17 cellular contexts compared by ENCODE assay signal in genomic region chr1:181014431-181015257, GRCh38. TPM values are rescaled to one million over a fixed set of nuclear protein-coding genes. Genes with fewer than 3 reads are reported as not detected.
DNase-seq lines count a peak whose midpoint lies in the region; ATAC-seq, FAIRE-seq and TF ChIP-seq lines count a peak whose summit lies in the region.
"Had no signal": no experiment of that assay in that cellular context is flagged by ENCODE, and none has a peak within 500 bp of the region (broad histone marks: within the 10 kb centered on the region; RNA-seq: fewer than 3 reads in every experiment).

No MANE protein-coding gene starts in this region.

- ATAC-seq in HG02610 (IDR thresholded peaks at IDR 0.05; ENCODE audit: unreplicated experiment), result peak; percentile 80
- no peak for ATAC-seq in GM23338
- ATAC-seq: mucosa of descending colon had no signal

- H3K4me3 ChIP-seq in GM23338 (no peak overlapping the region), testis (no peak overlapping the region)
- H3K4me3 ChIP-seq: coronary artery, mucosa of descending colon, prostate gland had no signal

- H3K9me2 ChIP-seq in GM23338 (ENCODE audit: insufficient read depth), result no peaks in the 10 kb centered on the region

- H3K27ac Mint-ChIP-seq in T-helper 2 cell treated with Interferon-gamma antibody and Interleukin-4, amounts not matched to agents 5 μg/mL and 100 μg/mL, for 36 hours, result no peak overlapping the region
- H3K27ac Mint-ChIP-seq in GM23338, result no peak overlapping the region
- H3K27ac Mint-ChIP-seq: CD8-positive, alpha-beta T cell; IgD-negative memory B cell had no signal

- DNase-seq in CD1c-positive myeloid dendritic cell (ENCODE audit: extremely low spot score), result peak; percentile 45
- no peak for DNase-seq in GM12891 (ENCODE audit: insufficient read length, low spot score)
- DNase-seq in T-helper 2 cell treated with Interferon-gamma antibody and Interleukin-4, amounts not matched to agents 5 μg/mL and 100 μg/mL, for 36 hours (ENCODE audit: low spot score), result peak; percentile 55
- DNase-seq in NCI-H2196 (lab: John Stamatoyannopoulos, UW; ENCODE audit: unreplicated experiment), result no peak
- no peak for DNase-seq in retina
- DNase-seq in GM23338 (ENCODE audit: low spot score), result no peak
- no peak for DNase-seq in testis
- DNase-seq: amniotic stem cell; CD8-positive, alpha-beta T cell; immature natural killer cell; mucosa of descending colon; NK-92 treated with Interleukin-12 subunit alpha and Interleukin-12 subunit beta, amount 100 ng/mL, for 24 hours; stimulated activated CD4-positive, alpha-beta T cell treated with anti-CD3 and anti-CD28 coated beads, Interleukin-4, amount 100 ng/mL, for 1 hour had no signal

- TF ChIP-seq CTCF in GM23338 (conservative IDR thresholded peaks at IDR 0.05; ENCODE audit: low read depth in 2 of 2) (no peak), testis (IDR thresholded peaks at IDR 0.05) (no peak)

- H3K4me3 Mint-ChIP-seq in T-helper 2 cell treated with Interferon-gamma antibody and Interleukin-4, amounts not matched to agents 5 μg/mL and 100 μg/mL, for 36 hours, result no peak overlapping the region
- no peak overlapping the region for H3K4me3 Mint-ChIP-seq in GM23338
- H3K4me3 Mint-ChIP-seq: CD8-positive, alpha-beta T cell; IgD-negative memory B cell; immature natural killer cell had no signal

- peak; percentile 51 for FAIRE-seq in GM12891 (lab: Jason Lieb, UNC)

- WGBS in testis, 2 donors, result 67 to 72% methylated on average over 2 of the region's 2 CpGs

- H3K4me1 ChIP-seq in GM23338 (ENCODE audit: insufficient read depth) (peaks cover 35% of the 10 kb centered on the region), testis (no peaks in the 10 kb centered on the region)
- H3K4me1 ChIP-seq: prostate gland had no signal

- H3K79me2 ChIP-seq in GM23338 (replicated peaks; ENCODE audit: insufficient read depth), result peaks cover 100% of the 10 kb centered on the region

- H3K4me1 Mint-ChIP-seq in T-helper 2 cell treated with Interferon-gamma antibody and Interleukin-4, amounts not matched to agents 5 μg/mL and 100 μg/mL, for 36 hours (ENCODE audit: low read depth), result peaks cover 38% of the 10 kb centered on the region
- peaks cover 24% of the 10 kb centered on the region for H3K4me1 Mint-ChIP-seq in GM23338

- no peak overlapping the region for H3K4me2 ChIP-seq in GM23338

- H3K27ac ChIP-seq in GM23338 (ENCODE audit: low read depth) (no peak overlapping the region), testis (no peak overlapping the region)
- H3K27ac ChIP-seq: coronary artery, prostate gland had no signal

- no peaks in the 10 kb centered on the region for H3K27me3 Mint-ChIP-seq in T-helper 2 cell treated with Interferon-gamma antibody and Interleukin-4, amounts not matched to agents 5 μg/mL and 100 μg/mL, for 36 hours (ENCODE audit: low read depth)
- H3K27me3 Mint-ChIP-seq in GM23338 (ENCODE audit: insufficient read depth, low read depth, poor library complexity), result no peaks in the 10 kb centered on the region
- H3K27me3 Mint-ChIP-seq: IgD-negative memory B cell had no signal

- H3K9me3 ChIP-seq in testis, result no peaks in the 10 kb centered on the region
- H3K9me3 ChIP-seq: mucosa of descending colon, prostate gland had no signal

- peaks cover 22% of the 10 kb centered on the region for H3K36me3 Mint-ChIP-seq in T-helper 2 cell treated with Interferon-gamma antibody and Interleukin-4, amounts not matched to agents 5 μg/mL and 100 μg/mL, for 36 hours (ENCODE audit: low read depth)
- H3K36me3 Mint-ChIP-seq in GM23338 (ENCODE audit: low read depth), result peaks cover 10% of the 10 kb centered on the region; the same call in 2 of the 3 replicates
- H3K36me3 Mint-ChIP-seq: immature natural killer cell had no signal

- H3F3A ChIP-seq in GM23338 (replicated peaks; ENCODE audit: low read depth), result no peaks in the 10 kb centered on the region

- no peak overlapping the region for H2AFZ ChIP-seq in GM23338

- peaks cover 58% of the 10 kb centered on the region for H4K20me1 ChIP-seq in GM23338 (replicated peaks; ENCODE audit: insufficient read depth)

- H3K27me3 ChIP-seq in GM23338 (ENCODE audit: insufficient read depth) (no peaks in the 10 kb centered on the region), testis (no peaks in the 10 kb centered on the region)

- H3K36me3 ChIP-seq in GM23338 (ENCODE audit: insufficient read depth) (no peaks in the 10 kb centered on the region; the same call in 1 of the 2 replicates), testis (ENCODE audit: low read depth, missing control alignments) (no peaks in the 10 kb centered on the region)
- H3K36me3 ChIP-seq: prostate gland had no signal

- intact Hi-C loops in testis (cut with DNase I; ENCODE audit: low total_unique reads), result no loop called here

- TF ChIP-seq POLR2A in GM12891 (IDR thresholded peaks at IDR 0.05; ENCODE audit: low read depth, low read length), result no peak
- no peak for TF ChIP-seq POLR2A in testis (IDR thresholded peaks at IDR 0.05)

- H3K9me3 Mint-ChIP-seq in T-helper 2 cell treated with Interferon-gamma antibody and Interleukin-4, amounts not matched to agents 5 μg/mL and 100 μg/mL, for 36 hours, result no peaks in the 10 kb centered on the region
- no peaks in the 10 kb centered on the region for H3K9me3 Mint-ChIP-seq in GM23338
- H3K9me3 Mint-ChIP-seq: CD8-positive, alpha-beta T cell; IgD-negative memory B cell; immature natural killer cell had no signal

TF ChIP-seq in GM12891, 5 proteins besides CTCF, POLR2A, EP300 and RAD21:
- TF ChIP-seq SPI1 (IDR thresholded peaks at IDR 0.05; ENCODE audit: low read depth, low read length) (peak; percentile 47; the same call in 1 of the 2 replicates), POU2F2 (IDR thresholded peaks at IDR 0.05; ENCODE audit: low read depth, low read length) (peak; percentile 32; the same call in 1 of the 2 replicates), PAX5 (IDR thresholded peaks at IDR 0.05; ENCODE audit: insufficient read depth, low read length, severe bottlenecking) (no peak), POLR2AphosphoS5 (IDR thresholded peaks at IDR 0.05; ENCODE audit: low read depth, low read length) (no peak), TAF1 (IDR thresholded peaks at IDR 0.05; ENCODE audit: low read depth, low read length) (no peak)

TF ChIP-seq in GM23338, 12 proteins besides CTCF, POLR2A, EP300 and RAD21:
- TF ChIP-seq EZH2 (IDR thresholded peaks at IDR 0.05; ENCODE audit: low read depth, unreplicated experiment), result no peak

RNA-seq across cellular contexts. Expression of gene STX6, which starts 8.0 kb away (rescaled TPM):
- polyA plus RNA-seq in GM12891 (2012; ENCODE audit: low read depth, missing spikeins), result 10.9 TPM
- total RNA-seq in GM23338 (2014; rRNA removed; shearing (Covaris generic)), result 42.1 and 44.5 TPM in 2 replicates
- polyA plus RNA-seq in GM23338 (2016; fragmentation: Nextera tagmentation; extraction: Ambion mirVana) (16.8 and 17.0 TPM in 2 replicates), testis (ENCODE audit: insufficient read depth, low read depth, low replicate concordance) (12.7 TPM)
- total RNA-seq in testis, result 10 to 100 TPM; 26.5 to 29.7 TPM

RNA-seq across cellular contexts. Expression of gene MR1, which starts 19.1 kb away (rescaled TPM):
- polyA plus RNA-seq in GM12891 (2012; ENCODE audit: low read depth, missing spikeins), result 24.6 TPM
- total RNA-seq in GM23338 (2014; rRNA removed; shearing (Covaris generic)), result not detected in 2 replicates
- 0.18 TPM in 1 of 2 replicates, not detected in the other for polyA plus RNA-seq in GM23338 (2016; fragmentation: Nextera tagmentation; extraction: Ambion mirVana)
- 1 to 10 TPM; 5.8 to 7.1 TPM for total RNA-seq in testis
- 8.6 TPM for polyA plus RNA-seq in testis (ENCODE audit: insufficient read depth, low read depth, low replicate concordance)

Comparison
In these comparisons a context has a peak if more than half of its experiments do, and no peak if none do; other contexts are left out.
1. DNase-seq: peak in CD1c-positive myeloid dendritic cell (single experiment) and T-helper 2 cell treated with Interferon-gamma antibody and Interleukin-4, amounts not matched to agents 5 μg/mL and 100 μg/mL, for 36 hours (single experiment); none in GM12891 (single experiment), NCI-H2196 (single experiment), retina (single experiment), GM23338 (single experiment) and testis (single experiment).